In the genomic region with DNA sequence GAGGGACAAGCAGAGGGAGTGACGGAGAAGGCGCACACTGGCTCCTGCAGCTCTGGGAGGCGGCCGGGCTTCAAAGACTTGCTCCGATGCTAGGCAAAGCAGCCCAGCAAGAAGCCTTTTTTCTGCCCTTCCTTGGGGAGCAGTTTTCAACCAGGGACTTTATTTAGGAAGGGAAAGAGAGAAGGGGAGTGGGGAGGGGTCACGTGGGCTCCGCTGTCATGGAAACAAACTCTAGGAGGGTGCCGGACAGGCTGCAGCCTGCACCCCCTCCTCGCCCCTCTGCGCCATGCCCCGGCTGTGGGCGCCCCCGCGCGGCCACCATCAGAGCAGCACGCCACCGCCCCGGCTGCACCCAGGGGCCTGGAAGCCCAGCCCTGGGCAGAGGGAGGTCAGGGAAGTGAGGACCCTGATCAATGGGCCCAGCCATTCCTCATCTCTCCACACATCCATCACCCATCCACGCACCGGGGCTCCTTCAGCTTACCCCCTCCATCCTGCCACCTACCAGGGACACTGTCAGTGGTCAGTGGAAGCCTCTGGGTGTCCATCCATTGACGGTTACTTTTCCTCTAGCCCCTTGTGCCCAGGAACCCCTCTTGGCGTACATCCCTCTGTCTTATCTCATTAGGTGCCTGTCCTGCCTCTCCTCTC, we compare ENCODE assay signal across 8 cellular contexts.
DNase-seq lines count a peak whose midpoint lies in the region; ATAC-seq and TF ChIP-seq lines count a peak whose summit lies in the region.

No MANE protein-coding gene starts in this region.

- POLR2A ChIA-PET in activated CD8-positive, alpha-beta T cell treated with anti-CD3 and anti-CD28 coated beads for 36 hours (lab: Charles Lee) = interaction anchor here (0.7 to 2.7 kb wide), 5 partner anchors 49 to 133 kb away, joined by 3 to 10 read pairs (median 5); a partner anchor contains a TSS

- DNase-seq in DND-41 (peak; percentile 46), HFF-Myc (ENCODE audit: extremely low read depth, low read depth) (no peak), NCI-H345 (lab: John Stamatoyannopoulos, UW) (peak; percentile 72), midbrain (lab: John Stamatoyannopoulos, UW) (peak; percentile 70)
- peak; percentile 77 for DNase-seq in activated CD8-positive, alpha-beta T cell treated with anti-CD3 and anti-CD28 coated beads for 36 hours
- peak; percentile 64 for DNase-seq in effector CD4-positive, alpha-beta T cell
- peak; percentile 41 to 55 for DNase-seq in stimulated activated CD8-positive, alpha-beta memory T cell treated with anti-CD3 and anti-CD28 coated beads, Interleukin-4, amount 100 ng/mL, for 1 hour (ENCODE audit: low read depth in 2 of 2, low spot score in 1 of 2)

- CTCF ChIA-PET in activated CD8-positive, alpha-beta T cell treated with anti-CD3 and anti-CD28 coated beads for 36 hours (lab: Charles Lee) = interaction anchor here (0.6 to 6.4 kb wide), 58 partner anchors 8 to 548 kb away, joined by 3 to 53 read pairs (median 5); a partner anchor contains a TSS

- H3K9ac ChIP-seq in DND-41 (ENCODE audit: low read depth, low read length) = no peak overlapping the region

- H3K4me3 ChIP-seq in DND-41 (ENCODE audit: low read depth in 1 of 2, low read length in 2 of 2) (no peak overlapping the region), HFF-Myc (replicated peaks; ENCODE audit: low read depth, low read length) (peak overlapping the region; percentile 34)

- no peaks in the 10 kb centered on the region for H3K36me3 ChIP-seq in DND-41 (ENCODE audit: insufficient read depth, low read length)

- peaks cover 6% of the 10 kb centered on the region; the same call in 1 of the 2 replicates for H3K4me1 ChIP-seq in DND-41 (ENCODE audit: insufficient read depth, low read length)

- H3K9me3 ChIP-seq in DND-41 (ENCODE audit: insufficient read depth, low read length, severe bottlenecking) = no peaks in the 10 kb centered on the region

- peaks cover 2% of the 10 kb centered on the region; the same call in 1 of the 2 replicates for H4K20me1 ChIP-seq in DND-41 (ENCODE audit: insufficient read depth, low read length)

- peaks cover 32% of the 10 kb centered on the region for H3K27me3 ChIP-seq in DND-41 (ENCODE audit: insufficient read depth, low read length, poor library complexity)

- peaks cover 3% of the 10 kb centered on the region for H3K4me1 Mint-ChIP-seq in activated CD8-positive, alpha-beta T cell treated with anti-CD3 and anti-CD28 coated beads for 36 hours (ENCODE audit: low read depth)

- intact Hi-C loops in activated CD8-positive, alpha-beta T cell treated with anti-CD3 and anti-CD28 coated beads for 36 hours (cut with micrococcal nuclease) = loop anchor here (2.0 kb wide), 1 partner anchor 84 kb away; no protein-coding TSS in a partner anchor

- peak overlapping the region; percentile 50; the same call in 1 of the 2 replicates for H3K4me2 ChIP-seq in DND-41 (ENCODE audit: insufficient read depth, low read length)

- H3K27ac ChIP-seq in DND-41 (ENCODE audit: low read length) = no peak overlapping the region

- H3K79me2 ChIP-seq in DND-41 (ENCODE audit: insufficient read depth, low read length) = no peaks in the 10 kb centered on the region

- H3K9me3 Mint-ChIP-seq in activated CD8-positive, alpha-beta T cell treated with anti-CD3 and anti-CD28 coated beads for 36 hours = no peaks in the 10 kb centered on the region

- H3K36me3 Mint-ChIP-seq in activated CD8-positive, alpha-beta T cell treated with anti-CD3 and anti-CD28 coated beads for 36 hours (ENCODE audit: low read depth) = no peaks in the 10 kb centered on the region

- TF ChIP-seq CTCF in DND-41 (IDR thresholded peaks at IDR 0.05; ENCODE audit: borderline replicate concordance, extremely low read depth, low read length, poor library complexity, severe bottlenecking) (peak; percentile 84), HFF-Myc (IDR thresholded peaks at IDR 0.05; ENCODE audit: low read depth, low read length, missing control alignments) (peak; percentile 90)
- peak; percentile 95 for TF ChIP-seq CTCF in activated CD8-positive, alpha-beta T cell treated with anti-CD3 and anti-CD28 coated beads for 36 hours (IDR thresholded peaks at IDR 0.05)

- peak overlapping the region; percentile 45 for H3K4me3 Mint-ChIP-seq in activated CD8-positive, alpha-beta T cell treated with anti-CD3 and anti-CD28 coated beads for 36 hours

- peaks cover 2% of the 10 kb centered on the region for H3K27me3 Mint-ChIP-seq in activated CD8-positive, alpha-beta T cell treated with anti-CD3 and anti-CD28 coated beads for 36 hours

- no peak overlapping the region for H2AFZ ChIP-seq in DND-41 (ENCODE audit: low read depth, low read length)

- ATAC-seq in DND-41 (ENCODE audit: insufficient read depth, low read depth) (peak; percentile 84), HG03342 (IDR thresholded peaks at IDR 0.05; ENCODE audit: unreplicated experiment) (no peak)
- peak; percentile 99 for ATAC-seq in activated CD8-positive, alpha-beta T cell treated with anti-CD3 and anti-CD28 coated beads for 36 hours

- no peak overlapping the region for H3K27ac Mint-ChIP-seq in activated CD8-positive, alpha-beta T cell treated with anti-CD3 and anti-CD28 coated beads for 36 hours
